ENCODE assay signal across 29 cellular contexts in genomic region chr20:62198496-62198895, GRCh38. TPM values are rescaled to one million over a fixed set of nuclear protein-coding genes. Genes with fewer than 3 reads are reported as not detected.
"Had no signal": no experiment of that assay in that cellular context is flagged by ENCODE, and none has a peak within 500 bp of the region (broad histone marks: within the 10 kb centered on the region; RNA-seq: fewer than 3 reads in every experiment).

No MANE protein-coding gene starts in this region.

- ATAC-seq: activated CD8-positive, alpha-beta T cell treated with anti-CD3 and anti-CD28 coated beads, Interleukin-2, amount 10 ng/mL, durations not matched to agents 7 days and 5 days; activated naive CD4-positive, alpha-beta T cell treated with anti-CD3 and anti-CD28 coated beads, Interleukin-2, amount 50 U/mL, for 72 hours; foreskin keratinocyte; stimulated activated naive B cell treated with anti-CD40 and anti-IgM and Interleukin-4, amounts not matched to agents 10 μg/mL and 1 μg/mL and 100 μg/mL, for 72 hours had no signal

- H3K36me3 ChIP-seq: uterus had no signal

- H3K4me3 ChIP-seq: ascending aorta, hepatocyte, sigmoid colon, smooth muscle cell, testis, uterus had no signal

- H3K27ac Mint-ChIP-seq: activated CD8-positive, alpha-beta T cell treated with anti-CD3 and anti-CD28 coated beads, Interleukin-2, amount 10 ng/mL, durations not matched to agents 7 days and 5 days; activated T-helper 1 cell treated with anti-CD3 and anti-CD28 coated beads, Interleukin-12 subunit alpha, Interleukin-12 subunit beta, Interleukin-2, Interleukin-4 antibody, amounts not matched to agents 30 ng/mL and 10 ng/mL and 1 ng/mL, durations not matched to agents 14 hours and 24 hours and 36 hours; memory B cell; nephron; stimulated activated naive B cell treated with anti-CD40 and anti-IgM and Interleukin-4, amounts not matched to agents 10 μg/mL and 1 μg/mL and 100 μg/mL, for 72 hours had no signal

- DNase-seq: activated CD4-positive, alpha-beta T cell treated with anti-CD3 and anti-CD28 coated beads for 1 hour; activated CD4-positive, alpha-beta T cell treated with anti-CD3 and anti-CD28 coated beads, Interleukin-2, amount 50 U/mL, for 1 hour; activated CD8-positive, alpha-beta T cell treated with anti-CD3 and anti-CD28 coated beads, Interleukin-2, amount 10 ng/mL, durations not matched to agents 7 days and 5 days; activated gamma-delta T cell; brain microvascular endothelial cell; central memory CD4-positive, alpha-beta T cell; effector memory CD4-positive, alpha-beta T cell; foreskin keratinocyte; immature natural killer cell; kidney glomerular epithelial cell; sigmoid colon; stimulated activated CD4-positive, alpha-beta T cell treated with anti-CD3 and anti-CD28 coated beads, Interleukin-2, amount 100 ng/mL, for 48 hours; stimulated activated CD8-positive, alpha-beta memory T cell treated with anti-CD3 and anti-CD28 coated beads, Interleukin-4, amount 100 ng/mL, for 48 hours; stimulated activated naive B cell treated with anti-CD40 and anti-IgM and Interleukin-4, amounts not matched to agents 10 μg/mL and 1 μg/mL and 100 μg/mL, for 72 hours; T-helper 9 cell; testis; trophoblast cell; uterus had no signal

- H3K4me3 Mint-ChIP-seq: activated CD8-positive, alpha-beta T cell treated with anti-CD3 and anti-CD28 coated beads, Interleukin-2, amount 10 ng/mL, durations not matched to agents 7 days and 5 days; activated T-helper 1 cell treated with anti-CD3 and anti-CD28 coated beads, Interleukin-12 subunit alpha, Interleukin-12 subunit beta, Interleukin-2, Interleukin-4 antibody, amounts not matched to agents 30 ng/mL and 10 ng/mL and 1 ng/mL, durations not matched to agents 14 hours and 24 hours and 36 hours; immature natural killer cell; memory B cell; nephron; stimulated activated naive B cell treated with anti-CD40 and anti-IgM and Interleukin-4, amounts not matched to agents 10 μg/mL and 1 μg/mL and 100 μg/mL, for 72 hours had no signal

- H3K4me1 Mint-ChIP-seq: immature natural killer cell had no signal

- H3K9me3 ChIP-seq: ascending aorta, sigmoid colon, testis, uterus had no signal

- H3K27me3 Mint-ChIP-seq: memory B cell; stimulated activated naive B cell treated with anti-CD40 and anti-IgM and Interleukin-4, amounts not matched to agents 10 μg/mL and 1 μg/mL and 100 μg/mL, for 72 hours had no signal

- FAIRE-seq: colon had no signal

- H3K4me1 ChIP-seq: ascending aorta, foreskin keratinocyte, sigmoid colon, testis, uterus had no signal

- H3K9me3 Mint-ChIP-seq: activated naive CD4-positive, alpha-beta T cell treated with anti-CD3 and anti-CD28 coated beads, Interleukin-2, amount 50 U/mL, for 72 hours; activated T-helper 1 cell treated with anti-CD3 and anti-CD28 coated beads, Interleukin-12 subunit alpha, Interleukin-12 subunit beta, Interleukin-2, Interleukin-4 antibody, amounts not matched to agents 30 ng/mL and 10 ng/mL and 1 ng/mL, durations not matched to agents 14 hours and 24 hours and 36 hours; immature natural killer cell; memory B cell; nephron; stimulated activated naive B cell treated with anti-CD40 and anti-IgM and Interleukin-4, amounts not matched to agents 10 μg/mL and 1 μg/mL and 100 μg/mL, for 72 hours had no signal

RNA-seq across cellular contexts. Expression of gene HRH3, which starts 21.6 kb away (rescaled TPM):
- total RNA-seq: activated CD8-positive, alpha-beta T cell treated with anti-CD3 and anti-CD28 coated beads, Interleukin-2, amount 10 ng/mL, durations not matched to agents 7 days and 5 days; activated naive CD4-positive, alpha-beta T cell treated with anti-CD3 and anti-CD28 coated beads, Interleukin-2, amount 50 U/mL, for 72 hours; activated T-helper 1 cell treated with anti-CD3 and anti-CD28 coated beads, Interleukin-12 subunit alpha, Interleukin-12 subunit beta, Interleukin-2, Interleukin-4 antibody, amounts not matched to agents 30 ng/mL and 10 ng/mL and 1 ng/mL, durations not matched to agents 14 hours and 24 hours and 36 hours; dermis microvascular lymphatic vessel endothelial cell; foreskin keratinocyte; hepatocyte; liver; sigmoid colon; smooth muscle cell; T-helper 1 cell treated with Interleukin-12 subunit alpha and Interleukin-12 subunit beta and Interleukin-4 antibody, amounts not matched to agents 30 ng/mL and 1 ng/mL, for 36 hours; uterus had no signal
